In genomic region chr4:96134806-96135205, GRCh38 we compare ENCODE assay signal across 27 cellular contexts.
A peak's percentile ranks its signal among the peaks of the same experiment; 100 is the strongest.
DNase-seq lines count a peak whose midpoint lies in the region; TF ChIP-seq lines count a peak whose summit lies in the region.
"Had no signal": no experiment of that assay in that cellular context is flagged by ENCODE, and none has a peak within 500 bp of the region (broad histone marks: within the 10 kb centered on the region; RNA-seq: fewer than 3 reads in every experiment).

No MANE protein-coding gene starts in this region.

- no peak overlapping the region for H3K27ac ChIP-seq in neural cell (ENCODE audit: low read length)
- H3K27ac ChIP-seq: 22Rv1; A549; BLaER1; BLaER1 treated with 17β-estradiol and CSF1 and Interleukin-3, amounts not matched to agents 10 nM and 100 nM; C4-2B had no signal

- H3K36me3 ChIP-seq in neural cell (ENCODE audit: insufficient read depth, low read length), result no peaks in the 10 kb centered on the region
- H3K36me3 ChIP-seq: BE2C; BLaER1; BLaER1 treated with 17β-estradiol and CSF1 and Interleukin-3, amounts not matched to agents 10 nM and 100 nM had no signal

- TF ChIP-seq EP300 in neural cell (conservative IDR thresholded peaks at IDR 0.05; ENCODE audit: poor library complexity, severe bottlenecking), result peak; percentile 93

- no peaks in the 10 kb centered on the region for H4K20me1 ChIP-seq in neural cell (ENCODE audit: insufficient read depth)
- H4K20me1 ChIP-seq: BLaER1; BLaER1 treated with 17β-estradiol and CSF1 and Interleukin-3, amounts not matched to agents 10 nM and 100 nM had no signal

- no peak for DNase-seq in NCI-H446 treated with DMSO at 0.1 percent for 48 hours (lab: John Stamatoyannopoulos, UW)
- DNase-seq: 8988T; ACHN; AML-193; BE2C; C1 segment of cervical spinal cord; Caco-2; Calu3; CD4-positive, alpha-beta memory T cell; CD4-positive, alpha-beta T cell; CD4-positive, CD25-positive, alpha-beta regulatory T cell; CD8-positive, alpha-beta memory T cell; CD8-positive, alpha-beta T cell; COR-L47; DMS 273 treated with DMSO at 0.1 percent for 48 hours; DMS153; DMS53; DMS79; DMS79 treated with DMSO at 0.1 percent for 48 hours; DND-41; EL had no signal

- TF ChIP-seq CTCF in neural cell (IDR thresholded peaks at IDR 0.05; ENCODE audit: poor library complexity, severe bottlenecking), result no peak

- H3K27me3 ChIP-seq in neural cell (ENCODE audit: insufficient read depth, low read depth, low read length), result no peaks in the 10 kb centered on the region
- H3K27me3 ChIP-seq: BE2C; BLaER1; BLaER1 treated with 17β-estradiol and CSF1 and Interleukin-3, amounts not matched to agents 10 nM and 100 nM had no signal

- no peak overlapping the region for H3K4me2 ChIP-seq in neural cell (ENCODE audit: low read length)
- H3K4me2 ChIP-seq: A549; BLaER1; BLaER1 treated with 17β-estradiol and CSF1 and Interleukin-3, amounts not matched to agents 10 nM and 100 nM had no signal

- H3K9me2 ChIP-seq in neural cell (ENCODE audit: insufficient read depth, low read length), result no peaks in the 10 kb centered on the region

- TF ChIP-seq RAD21 in neural cell (conservative IDR thresholded peaks at IDR 0.05), result no peak

- no peak overlapping the region for H3K4me3 ChIP-seq in neural cell (ENCODE audit: low read length)
- H3K4me3 ChIP-seq: A549; BLaER1; BLaER1 treated with 17β-estradiol and CSF1 and Interleukin-3, amounts not matched to agents 10 nM and 100 nM had no signal

- no peaks in the 10 kb centered on the region for H3K9me3 ChIP-seq in neural cell (ENCODE audit: low read length)
- H3K9me3 ChIP-seq: A549; BE2C; BLaER1; BLaER1 treated with 17β-estradiol and CSF1 and Interleukin-3, amounts not matched to agents 10 nM and 100 nM; Caco-2 had no signal

- no peaks in the 10 kb centered on the region for H3K79me2 ChIP-seq in neural cell (replicated peaks; ENCODE audit: insufficient read depth, low read length)

- H3F3A ChIP-seq in neural cell (ENCODE audit: insufficient read depth, low read length, poor library complexity, severe bottlenecking), result no peaks in the 10 kb centered on the region

- no peak overlapping the region for H3K9ac ChIP-seq in neural cell (ENCODE audit: low read length)
- H3K9ac ChIP-seq: BLaER1; BLaER1 treated with 17β-estradiol and CSF1 and Interleukin-3, amounts not matched to agents 10 nM and 100 nM had no signal

- no peak overlapping the region for H2AFZ ChIP-seq in neural cell (ENCODE audit: low read depth, low read length)

TF ChIP-seq in neural cell, 6 proteins besides CTCF, POLR2A, EP300 and RAD21:
- no peak for TF ChIP-seq SMC3 (conservative IDR thresholded peaks at IDR 0.05; ENCODE audit: poor library complexity)
- TF ChIP-seq TAF1 (IDR thresholded peaks at IDR 0.05; ENCODE audit: low read depth), result no peak
- no peak for TF ChIP-seq REST (IDR thresholded peaks at IDR 0.05; ENCODE audit: borderline replicate concordance)
- TF ChIP-seq MXI1 (conservative IDR thresholded peaks at IDR 0.05; ENCODE audit: poor library complexity, severe bottlenecking), result no peak
- TF ChIP-seq POLR2AphosphoS5 (IDR thresholded peaks at IDR 0.05), result peak; percentile 92
